In genomic region chr1:211327341-211327921, GRCh38 we compare ENCODE assay signal across 8 cellular contexts. TPM values are rescaled to one million over a fixed set of nuclear protein-coding genes. Genes with fewer than 3 reads are reported as not detected.
A peak's percentile ranks its signal among the peaks of the same experiment; 100 is the strongest.
DNase-seq lines count a peak whose midpoint lies in the region; ATAC-seq and TF ChIP-seq lines count a peak whose summit lies in the region.

No MANE protein-coding gene starts in this region.

- H3K27ac ChIP-seq in GM23248 (no peak overlapping the region), ascending aorta (peak overlapping the region; percentile 84 to 98), iPS-20b (ENCODE audit: low read length) (no peak overlapping the region)

- no peaks in the 10 kb centered on the region for H3K9me3 ChIP-seq in GM23248 (ENCODE audit: low read depth)
- H3K9me3 ChIP-seq in ascending aorta: no peaks in the 10 kb centered on the region
- no peaks in the 10 kb centered on the region for H3K9me3 ChIP-seq in iPS-20b (ENCODE audit: insufficient read depth, low read depth, low read length)

- TF ChIP-seq CTCF in ascending aorta (IDR thresholded peaks at IDR 0.05): no peak

- H3K27me3 ChIP-seq in GM23248 (replicated peaks; ENCODE audit: insufficient read depth) (no peaks in the 10 kb centered on the region), ascending aorta (no peaks in the 10 kb centered on the region), iPS-20b (ENCODE audit: insufficient read depth, low read length) (peaks cover 26% of the 10 kb centered on the region)

- H3K36me3 ChIP-seq in GM23248 (ENCODE audit: low read depth): no peaks in the 10 kb centered on the region
- H3K36me3 ChIP-seq in ascending aorta: no peaks in the 10 kb centered on the region
- H3K36me3 ChIP-seq in iPS-20b (ENCODE audit: insufficient read depth, low read depth, low read length): no peaks in the 10 kb centered on the region

- peaks cover 14% of the 10 kb centered on the region; the same call in 1 of the 2 replicates for H3F3A ChIP-seq in GM23248 (ENCODE audit: insufficient read depth)

- H3K4me3 ChIP-seq in GM23248 (peak overlapping the region; percentile 80), ascending aorta (peak overlapping the region; percentile 91 to 93), iPS-20b (ENCODE audit: low read length) (peak overlapping the region; percentile 73)

- in situ Hi-C loops in GM23248 (cut with MboI): loop anchor here (10.0 kb wide), 1 partner anchor 327 kb away; no protein-coding TSS in a partner anchor

- ATAC-seq in stimulated activated effector memory CD8-positive, alpha-beta T cell treated with anti-CD3 and anti-CD28 coated beads, Interleukin-12 subunit alpha, Interleukin-12 subunit beta, amount 100 ng/mL, for 72 hours: peak; percentile 39
- no peak for ATAC-seq in HG02938 (IDR thresholded peaks at IDR 0.05; ENCODE audit: unreplicated experiment)

- peaks cover 25% of the 10 kb centered on the region for H3K36me3 Mint-ChIP-seq in stimulated activated effector memory CD8-positive, alpha-beta T cell treated with anti-CD3 and anti-CD28 coated beads, Interleukin-12 subunit alpha, Interleukin-12 subunit beta, amount 100 ng/mL, for 72 hours

- H3K4me2 ChIP-seq in GM23248 (ENCODE audit: unreplicated experiment): peak overlapping the region; percentile 83

- H4K20me1 ChIP-seq in GM23248 (ENCODE audit: insufficient read depth): no peaks in the 10 kb centered on the region

- no peaks in the 10 kb centered on the region for H3K9me2 ChIP-seq in GM23248 (ENCODE audit: insufficient read depth)

- H3K9me3 Mint-ChIP-seq in stimulated activated effector memory CD8-positive, alpha-beta T cell treated with anti-CD3 and anti-CD28 coated beads, Interleukin-12 subunit alpha, Interleukin-12 subunit beta, amount 100 ng/mL, for 72 hours: no peaks in the 10 kb centered on the region

- peaks cover 82% of the 10 kb centered on the region for H3K4me1 Mint-ChIP-seq in stimulated activated effector memory CD8-positive, alpha-beta T cell treated with anti-CD3 and anti-CD28 coated beads, Interleukin-12 subunit alpha, Interleukin-12 subunit beta, amount 100 ng/mL, for 72 hours

- peak overlapping the region; percentile 94 for H2AFZ ChIP-seq in GM23248

- H3K4me1 ChIP-seq in GM23248 (ENCODE audit: insufficient read depth) (peaks cover 14% of the 10 kb centered on the region; the same call in 1 of the 2 replicates), ascending aorta (peaks cover 21 to 38% of the 10 kb centered on the region in 2 donors), iPS-20b (ENCODE audit: insufficient read depth, low read length) (peaks cover 31% of the 10 kb centered on the region)

- H3K4me3 Mint-ChIP-seq in stimulated activated effector memory CD8-positive, alpha-beta T cell treated with anti-CD3 and anti-CD28 coated beads, Interleukin-12 subunit alpha, Interleukin-12 subunit beta, amount 100 ng/mL, for 72 hours: peak overlapping the region; percentile 83

- H3K27ac Mint-ChIP-seq in stimulated activated effector memory CD8-positive, alpha-beta T cell treated with anti-CD3 and anti-CD28 coated beads, Interleukin-12 subunit alpha, Interleukin-12 subunit beta, amount 100 ng/mL, for 72 hours: peak overlapping the region; percentile 97

- DNase-seq in NCI-H2227 (lab: John Stamatoyannopoulos, UW; ENCODE audit: unreplicated experiment): peak; percentile 56
- no peak for DNase-seq in NCI-H2227 treated with DMSO at 0.1 percent for 48 hours (lab: John Stamatoyannopoulos, UW)
- DNase-seq in GM23248: peak; percentile 85
- DNase-seq in NCI-H2081 (lab: John Stamatoyannopoulos, UW): peak; percentile 79 to 83
- no peak for DNase-seq in ascending aorta (ENCODE audit: low spot score in 2 of 2)
- peak in 1 of 2 donors; percentile 73 for DNase-seq in stimulated activated effector memory CD8-positive, alpha-beta T cell treated with anti-CD3 and anti-CD28 coated beads, Interleukin-12 subunit alpha, Interleukin-12 subunit beta, amount 100 ng/mL, for 72 hours (ENCODE audit: low spot score in 2 of 2)

- H3K79me2 ChIP-seq in GM23248 (ENCODE audit: insufficient read depth): peaks cover 23% of the 10 kb centered on the region

- peak overlapping the region; percentile 77 for H3K9ac ChIP-seq in GM23248
- H3K9ac ChIP-seq in iPS-20b (ENCODE audit: low read depth, low read length): peak overlapping the region; percentile 75; the same call in 1 of the 2 replicates

- intact Hi-C loops in ascending aorta (cut with DNase I): loop anchor here (1.0 to 5.0 kb wide), 6 partner anchors 55 to 327 kb away; partner anchors contain the start of genes RCOR3 and SLC30A1

- 6 to 9% methylated on average over 16 of the region's 16 CpGs for WGBS in GM23248 (ENCODE audit: low coverage in 1 of 2, low lambda C conversion rate in 2 of 2, missing lambda C conversion rate in 2 of 2), 2 experiments

RNA-seq across cellular contexts. Expression of gene TRAF5, which starts 0.8 kb away (rescaled TPM):
- total RNA-seq in GM23248 (2014; rRNA removed; shearing (Covaris generic)): 7.7 and 9.9 TPM in 2 replicates
- 5.7 and 6.3 TPM in 2 replicates for polyA plus RNA-seq in GM23248 (2016; fragmentation: Nextera tagmentation; extraction: Ambion mirVana)
- total RNA-seq in ascending aorta: 3.9 TPM

Comparison
In these comparisons a context has a peak if more than half of its experiments do, and no peak if none do; other contexts are left out.
1. DNase-seq: peak in NCI-H2227 (single experiment), GM23248 (single experiment) and NCI-H2081 (2 of 2); none in NCI-H2227 treated with DMSO at 0.1 percent for 48 hours (single experiment) and ascending aorta (0 of 2).
2. H3K27ac ChIP-seq: peak in ascending aorta (2 of 2); none in GM23248 (single experiment) and iPS-20b (single experiment).
3. Peak in every context shown above with its lines, with median percentiles within 50 percentile points of each other: H3K4me3 ChIP-seq.